In genomic region chr7:87598234-87599009, GRCh38 we compare ENCODE assay signal across 13 cellular contexts. TPM values are rescaled to one million over a fixed set of nuclear protein-coding genes. Genes with fewer than 3 reads are reported as not detected.
DNase-seq lines count a peak whose midpoint lies in the region; ATAC-seq lines count a peak whose summit lies in the region.
"Had no signal": no experiment of that assay in that cellular context is flagged by ENCODE, and none has a peak within 500 bp of the region (broad histone marks: within the 10 kb centered on the region; RNA-seq: fewer than 3 reads in every experiment).

No MANE protein-coding gene starts in this region.

- ATAC-seq in HG03354 (IDR thresholded peaks at IDR 0.05; ENCODE audit: poor library complexity, severe bottlenecking, unreplicated experiment): peak; percentile 37
- no peak for ATAC-seq in activated naive CD8-positive, alpha-beta T cell treated with anti-CD3 and anti-CD28 coated beads, Interleukin-2, amount 50 U/mL, for 24 hours
- no peak for ATAC-seq in natural killer cell treated with Interleukin-12 subunit alpha and Interleukin-12 subunit beta and Interleukin-15 and Interleukin-18, amount 100 ng/mL, for 72 hours

- H3K4me3 Mint-ChIP-seq in activated T-cell treated with anti-CD3 and anti-CD28 coated beads, Interleukin-2, amount 50 U/mL, for 24 hours: peak overlapping the region; percentile 58
- peak overlapping the region; percentile 75 for H3K4me3 Mint-ChIP-seq in activated naive CD8-positive, alpha-beta T cell treated with anti-CD3 and anti-CD28 coated beads, Interleukin-2, amount 50 U/mL, for 24 hours
- H3K4me3 Mint-ChIP-seq in natural killer cell treated with Interleukin-12 subunit alpha and Interleukin-12 subunit beta and Interleukin-15 and Interleukin-18, amount 100 ng/mL, for 72 hours: peak overlapping the region; percentile 83

- peaks cover 5% of the 10 kb centered on the region for H3K36me3 Mint-ChIP-seq in activated T-cell treated with anti-CD3 and anti-CD28 coated beads, Interleukin-2, amount 50 U/mL, for 24 hours (ENCODE audit: low read depth)
- H3K36me3 Mint-ChIP-seq in activated naive CD8-positive, alpha-beta T cell treated with anti-CD3 and anti-CD28 coated beads, Interleukin-2, amount 50 U/mL, for 24 hours (ENCODE audit: low read depth): peaks cover 3% of the 10 kb centered on the region
- no peaks in the 10 kb centered on the region for H3K36me3 Mint-ChIP-seq in natural killer cell treated with Interleukin-12 subunit alpha and Interleukin-12 subunit beta and Interleukin-15 and Interleukin-18, amount 100 ng/mL, for 72 hours

- H3K27ac Mint-ChIP-seq in activated T-cell treated with anti-CD3 and anti-CD28 coated beads, Interleukin-2, amount 50 U/mL, for 24 hours: peak overlapping the region; percentile 74
- H3K27ac Mint-ChIP-seq in activated naive CD8-positive, alpha-beta T cell treated with anti-CD3 and anti-CD28 coated beads, Interleukin-2, amount 50 U/mL, for 24 hours: peak overlapping the region; percentile 58
- H3K27ac Mint-ChIP-seq in natural killer cell treated with Interleukin-12 subunit alpha and Interleukin-12 subunit beta and Interleukin-15 and Interleukin-18, amount 100 ng/mL, for 72 hours: peak overlapping the region in 1 of 2 donors; percentile 14
- H3K27ac Mint-ChIP-seq: T-helper 1 cell treated with Interleukin-12 subunit alpha and Interleukin-12 subunit beta and Interleukin-4 antibody, amounts not matched to agents 30 μg/mL and 1 μg/mL, for 36 hours had no signal

- H3K4me1 Mint-ChIP-seq in activated T-cell treated with anti-CD3 and anti-CD28 coated beads, Interleukin-2, amount 50 U/mL, for 24 hours (ENCODE audit: low read depth): peaks cover 42% of the 10 kb centered on the region
- peaks cover 36% of the 10 kb centered on the region for H3K4me1 Mint-ChIP-seq in activated naive CD8-positive, alpha-beta T cell treated with anti-CD3 and anti-CD28 coated beads, Interleukin-2, amount 50 U/mL, for 24 hours
- peaks cover 18 to 21% of the 10 kb centered on the region in 2 donors for H3K4me1 Mint-ChIP-seq in natural killer cell treated with Interleukin-12 subunit alpha and Interleukin-12 subunit beta and Interleukin-15 and Interleukin-18, amount 100 ng/mL, for 72 hours (ENCODE audit: low read depth in 2 of 2)

- H3K9me3 Mint-ChIP-seq in activated T-cell treated with anti-CD3 and anti-CD28 coated beads, Interleukin-2, amount 50 U/mL, for 24 hours: no peaks in the 10 kb centered on the region
- H3K9me3 Mint-ChIP-seq in activated naive CD8-positive, alpha-beta T cell treated with anti-CD3 and anti-CD28 coated beads, Interleukin-2, amount 50 U/mL, for 24 hours: no peaks in the 10 kb centered on the region
- H3K9me3 Mint-ChIP-seq in natural killer cell treated with Interleukin-12 subunit alpha and Interleukin-12 subunit beta and Interleukin-15 and Interleukin-18, amount 100 ng/mL, for 72 hours: no peaks in the 10 kb centered on the region
- H3K9me3 Mint-ChIP-seq: T-helper 1 cell treated with Interleukin-12 subunit alpha and Interleukin-12 subunit beta and Interleukin-4 antibody, amounts not matched to agents 30 μg/mL and 1 μg/mL, for 36 hours had no signal

- DNase-seq in activated T-cell treated with anti-CD3 and anti-CD28 coated beads, Interleukin-2, amount 50 U/mL, for 24 hours: no peak
- DNase-seq in activated T-cell treated with anti-CD3 and anti-CD28 coated beads, Interleukin-2, amount 50 U/mL, for 1 hour: no peak
- no peak for DNase-seq in activated naive CD8-positive, alpha-beta T cell treated with anti-CD3 and anti-CD28 coated beads, Interleukin-2, amount 50 U/mL, for 24 hours
- no peak for DNase-seq in natural killer cell treated with Interleukin-12 subunit alpha and Interleukin-12 subunit beta and Interleukin-15 and Interleukin-18, amount 100 ng/mL, for 72 hours (ENCODE audit: low spot score)
- DNase-seq in T-helper 2 cell: no peak
- DNase-seq in DMS153 treated with DMSO at 0.1 percent for 48 hours (lab: John Stamatoyannopoulos, UW; ENCODE audit: unreplicated experiment): no peak
- no peak for DNase-seq in OCI-M2 (lab: John Stamatoyannopoulos, UW; ENCODE audit: unreplicated experiment)
- DNase-seq: DMS 273 treated with DMSO at 0.1 percent for 48 hours, GOT3 had no signal

- peaks cover 12% of the 10 kb centered on the region for H3K27me3 Mint-ChIP-seq in activated T-cell treated with anti-CD3 and anti-CD28 coated beads, Interleukin-2, amount 50 U/mL, for 24 hours
- peaks cover 11% of the 10 kb centered on the region for H3K27me3 Mint-ChIP-seq in activated naive CD8-positive, alpha-beta T cell treated with anti-CD3 and anti-CD28 coated beads, Interleukin-2, amount 50 U/mL, for 24 hours
- peaks cover 7 to 9% of the 10 kb centered on the region in 2 donors for H3K27me3 Mint-ChIP-seq in natural killer cell treated with Interleukin-12 subunit alpha and Interleukin-12 subunit beta and Interleukin-15 and Interleukin-18, amount 100 ng/mL, for 72 hours

RNA-seq across cellular contexts. Expression of gene ABCB1, which starts 2.3 kb away (rescaled TPM):
- 10 to 100 TPM; 11.1 to 15.1 TPM for total RNA-seq in natural killer cell treated with Interleukin-12 subunit alpha and Interleukin-12 subunit beta and Interleukin-15 and Interleukin-18, amount 100 ng/mL, for 72 hours
- total RNA-seq: cardiac muscle cell, myocyte had no signal

RNA-seq across cellular contexts. Expression of gene RUNDC3B, which starts 29.8 kb away (rescaled TPM):
- total RNA-seq in natural killer cell treated with Interleukin-12 subunit alpha and Interleukin-12 subunit beta and Interleukin-15 and Interleukin-18, amount 100 ng/mL, for 72 hours: 1 to 10 TPM in 1 of 2 donors, under 1 TPM in 1; 0.84 to 1.5 TPM
